ENCODE assay signal across 1 cellular context in genomic region chr1:156006666-156007376, GRCh38.
TF ChIP-seq lines count a peak whose summit lies in the region.

No MANE protein-coding gene starts in this region.

TF ChIP-seq in IMR-90, 13 proteins besides CTCF, POLR2A, EP300 and RAD21 (continued from another document):
- TF ChIP-seq CHD1 (IDR thresholded peaks at IDR 0.05; ENCODE audit: low read depth, low read length) (no peak), MXI1 (IDR thresholded peaks at IDR 0.05; ENCODE audit: borderline replicate concordance, low read depth, low read length) (no peak), BHLHE40 (IDR thresholded peaks at IDR 0.05; ENCODE audit: low read depth, low read length) (no peak), RCOR1 (IDR thresholded peaks at IDR 0.05; ENCODE audit: insufficient replicate concordance, low read length) (no peak), MAZ (IDR thresholded peaks at IDR 0.05; ENCODE audit: borderline replicate concordance, low read depth, low read length) (no peak), SMC3 (IDR thresholded peaks at IDR 0.05; ENCODE audit: low read depth, low read length) (no peak)
TF ChIP-seq in IMR-90: peak in this region for 0.
